ENCODE assay signal across 23 cellular contexts in the genomic region with DNA sequence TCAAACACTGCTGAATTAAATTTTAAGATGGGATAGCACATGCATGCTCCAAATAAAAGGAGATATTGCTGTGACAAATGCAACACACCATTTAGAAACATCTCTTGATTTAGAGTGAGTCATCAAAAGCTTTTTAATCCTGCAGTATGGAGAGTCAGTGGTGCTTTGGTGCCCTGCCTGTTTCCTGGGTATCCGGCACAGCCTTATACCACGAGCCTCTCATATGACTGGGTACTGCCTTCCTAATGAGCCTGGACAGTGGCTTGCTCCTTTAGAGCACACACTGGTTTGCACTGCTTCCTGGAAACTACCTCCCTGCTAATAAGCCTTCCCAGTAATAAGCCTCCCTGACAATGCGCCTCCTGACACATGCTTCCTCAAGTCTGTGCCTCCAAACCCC.
DNase-seq lines count a peak whose midpoint lies in the region; ATAC-seq and TF ChIP-seq lines count a peak whose summit lies in the region.
"Had no signal": no experiment of that assay in that cellular context is flagged by ENCODE, and none has a peak within 500 bp of the region (broad histone marks: within the 10 kb centered on the region; RNA-seq: fewer than 3 reads in every experiment).

No MANE protein-coding gene starts in this region.

- peaks cover 32% of the 10 kb centered on the region for H3K4me1 Mint-ChIP-seq in brain
- H3K4me1 Mint-ChIP-seq: activated naive CD8-positive, alpha-beta T cell treated with anti-CD3 and anti-CD28 coated beads, Interleukin-2, amount 10 ng/mL, durations not matched to agents 7 days and 5 days; T-cell had no signal

- H3K36me3 Mint-ChIP-seq in brain = no peaks in the 10 kb centered on the region
- H3K36me3 Mint-ChIP-seq: activated CD4-positive, alpha-beta memory T cell treated with anti-CD3 and anti-CD28 coated beads for 36 hours; activated naive CD8-positive, alpha-beta T cell treated with anti-CD3 and anti-CD28 coated beads, Interleukin-2, amount 10 ng/mL, durations not matched to agents 7 days and 5 days; natural killer cell treated with Interleukin-12 subunit alpha and Interleukin-12 subunit beta and Interleukin-15 and Interleukin-18, amount 100 ng/mL, for 72 hours; T-cell had no signal

- H3K27me3 Mint-ChIP-seq in brain = peaks cover 4% of the 10 kb centered on the region

- peaks cover 0 to 13% (median 10%) of the 10 kb centered on the region in 5 experiments for H3K9me3 Mint-ChIP-seq in brain
- H3K9me3 Mint-ChIP-seq: activated CD4-positive, alpha-beta memory T cell treated with anti-CD3 and anti-CD28 coated beads for 36 hours; activated naive CD8-positive, alpha-beta T cell treated with anti-CD3 and anti-CD28 coated beads, Interleukin-2, amount 10 ng/mL, durations not matched to agents 7 days and 5 days; natural killer cell treated with Interleukin-12 subunit alpha and Interleukin-12 subunit beta and Interleukin-15 and Interleukin-18, amount 100 ng/mL, for 72 hours; T-cell had no signal

- DNase-seq in NCI-H446 treated with DMSO at 0.1 percent for 48 hours (lab: John Stamatoyannopoulos, UW) (peak; percentile 37), NCI-H446 (lab: John Stamatoyannopoulos, UW) (no peak), medulla oblongata (ENCODE audit: extremely low spot score) (peak; percentile 84), glomerular visceral epithelial cell (ENCODE audit: extremely low spot score) (no peak), SK-N-DZ (ENCODE audit: low spot score) (no peak)
- no peak for DNase-seq in stimulated activated CD4-positive, alpha-beta T cell treated with anti-CD3 and anti-CD28 coated beads, Interleukin-2, amount 100 ng/mL, for 48 hours
- DNase-seq: activated CD4-positive, alpha-beta memory T cell treated with anti-CD3 and anti-CD28 coated beads for 36 hours; activated naive CD8-positive, alpha-beta T cell treated with anti-CD3 and anti-CD28 coated beads, Interleukin-2, amount 10 ng/mL, durations not matched to agents 7 days and 5 days; COR-L47; left ventricle myocardium superior; NCI-H1092 treated with DMSO at 0.1 percent for 48 hours; NCI-H2029 treated with DMSO at 0.1 percent for 48 hours; NCI-H345; OCI-M1; pancreas; right lobe of liver; SHP77; stomach; T-cell; tibial artery had no signal

- TF ChIP-seq CTCF in brain (conservative IDR thresholded peaks at IDR 0.05) = no peak

- H3K4me3 Mint-ChIP-seq in brain = no peak overlapping the region
- H3K4me3 Mint-ChIP-seq: activated CD4-positive, alpha-beta memory T cell treated with anti-CD3 and anti-CD28 coated beads for 36 hours; activated naive CD8-positive, alpha-beta T cell treated with anti-CD3 and anti-CD28 coated beads, Interleukin-2, amount 10 ng/mL, durations not matched to agents 7 days and 5 days; natural killer cell treated with Interleukin-12 subunit alpha and Interleukin-12 subunit beta and Interleukin-15 and Interleukin-18, amount 100 ng/mL, for 72 hours; T-cell had no signal

- peak overlapping the region in 3 of 5 experiments; percentile 36 to 58 (median 47) for H3K27ac Mint-ChIP-seq in brain
- H3K27ac Mint-ChIP-seq: activated CD4-positive, alpha-beta memory T cell treated with anti-CD3 and anti-CD28 coated beads for 36 hours; activated naive CD8-positive, alpha-beta T cell treated with anti-CD3 and anti-CD28 coated beads, Interleukin-2, amount 10 ng/mL, durations not matched to agents 7 days and 5 days; natural killer cell treated with Interleukin-12 subunit alpha and Interleukin-12 subunit beta and Interleukin-15 and Interleukin-18, amount 100 ng/mL, for 72 hours; T-cell had no signal

- no peak for ATAC-seq in HG03159 (IDR thresholded peaks at IDR 0.05; ENCODE audit: unreplicated experiment)
- ATAC-seq: left ventricle myocardium superior; natural killer cell treated with Interleukin-12 subunit alpha and Interleukin-12 subunit beta and Interleukin-15 and Interleukin-18, amount 100 ng/mL, for 72 hours; pancreas; right lobe of liver; T-cell had no signal

Comparison
In these comparisons a context has a peak if more than half of its experiments do, and no peak if none do; other contexts are left out.
1. DNase-seq: peak in NCI-H446 treated with DMSO at 0.1 percent for 48 hours (single experiment) and medulla oblongata (single experiment); none in NCI-H446 (0 of 2), stimulated activated CD4-positive, alpha-beta T cell treated with anti-CD3 and anti-CD28 coated beads, Interleukin-2, amount 100 ng/mL, for 48 hours (0 of 2), glomerular visceral epithelial cell (single experiment) and SK-N-DZ (single experiment).